In genomic region chr7:101817930-101818698, GRCh38 we compare ENCODE assay signal across 9 cellular contexts. TPM values are rescaled to one million over a fixed set of nuclear protein-coding genes. Genes with fewer than 3 reads are reported as not detected.
DNase-seq lines count a peak whose midpoint lies in the region; ATAC-seq and TF ChIP-seq lines count a peak whose summit lies in the region.
"Had no signal": no experiment of that assay in that cellular context is flagged by ENCODE, and none has a peak within 500 bp of the region (broad histone marks: within the 10 kb centered on the region; RNA-seq: fewer than 3 reads in every experiment).

No MANE protein-coding gene starts in this region.

- TF ChIP-seq CTCF in Loucy (conservative IDR thresholded peaks at IDR 0.05; ENCODE audit: low read length) (no peak), nephron progenitor cell (IDR thresholded peaks at IDR 0.05) (no peak)

- H3K4me3 ChIP-seq in BLaER1 treated with 17β-estradiol and CSF1 and Interleukin-3, amounts not matched to agents 10 nM and 100 nM = peak overlapping the region; percentile 96 to 100 (median 98)
- H3K4me3 ChIP-seq in Loucy (ENCODE audit: low read length, poor library complexity, severe bottlenecking) = peak overlapping the region; percentile 83
- peak overlapping the region; percentile 79 for H3K4me3 ChIP-seq in ectodermal cell (ENCODE audit: insufficient read depth, low read depth, low read length)

- peak overlapping the region; percentile 82 to 97 (median 93); a peak in 21 of 22 replicates for H3K27ac ChIP-seq in BLaER1 treated with 17β-estradiol and CSF1 and Interleukin-3, amounts not matched to agents 10 nM and 100 nM
- H3K27ac ChIP-seq in ectodermal cell (ENCODE audit: insufficient read depth, low read depth, low read length, poor library complexity, severe bottlenecking) = no peak overlapping the region

- H3K4me1 ChIP-seq in BLaER1 treated with 17β-estradiol and CSF1 and Interleukin-3, amounts not matched to agents 10 nM and 100 nM = peaks cover 46 to 73% (median 58%) of the 10 kb centered on the region in 10 experiments
- H3K4me1 ChIP-seq in Loucy (ENCODE audit: insufficient read depth, low read length, poor library complexity, severe bottlenecking) (peaks cover 45% of the 10 kb centered on the region), ectodermal cell (ENCODE audit: control insufficient read depth, insufficient read depth, low read length) (peaks cover 21% of the 10 kb centered on the region)

- peaks cover 59 to 64% (median 63%) of the 10 kb centered on the region in 11 experiments for H4K20me1 ChIP-seq in BLaER1 treated with 17β-estradiol and CSF1 and Interleukin-3, amounts not matched to agents 10 nM and 100 nM
- H4K20me1 ChIP-seq in Loucy (ENCODE audit: insufficient read depth, low read length, poor library complexity, severe bottlenecking) = peaks cover 53% of the 10 kb centered on the region

- peaks cover 6% of the 10 kb centered on the region for H3K36me3 Mint-ChIP-seq in nephron progenitor cell (ENCODE audit: low read depth)

- H3K9me3 Mint-ChIP-seq in nephron progenitor cell = no peaks in the 10 kb centered on the region

- peaks cover 63% of the 10 kb centered on the region for H3K79me2 ChIP-seq in Loucy (ENCODE audit: insufficient read depth, low read length)

- no peak overlapping the region for H3K27ac Mint-ChIP-seq in nephron progenitor cell

- DNase-seq in nephron progenitor cell (no peak), dedifferentiated amniotic fluid mesenchymal stem cell (ENCODE audit: extremely low spot score) (no peak), SKM-1 (lab: John Stamatoyannopoulos, UW; ENCODE audit: unreplicated experiment) (no peak)
- DNase-seq: T1000 had no signal

- H3K4me3 Mint-ChIP-seq in nephron progenitor cell = peak overlapping the region; percentile 84

- peaks cover 0 to 4% (median 0%) of the 10 kb centered on the region in 11 experiments; a peak in 4 of 22 replicates for H3K27me3 ChIP-seq in BLaER1 treated with 17β-estradiol and CSF1 and Interleukin-3, amounts not matched to agents 10 nM and 100 nM
- H3K27me3 ChIP-seq in Loucy (ENCODE audit: insufficient read depth, low read length, poor library complexity, severe bottlenecking) = no peaks in the 10 kb centered on the region
- H3K27me3 ChIP-seq in ectodermal cell (ENCODE audit: control insufficient read depth, insufficient read depth, low read length, poor library complexity, severe bottlenecking) = peaks cover 34% of the 10 kb centered on the region

- H3F3A ChIP-seq in Loucy (ENCODE audit: low read depth) = no peaks in the 10 kb centered on the region

- H3K9me2 ChIP-seq in Loucy (replicated peaks; ENCODE audit: low read depth, low read length) = no peaks in the 10 kb centered on the region

- H2AFZ ChIP-seq in Loucy (ENCODE audit: low read length) = no peak overlapping the region

- H3K9me3 ChIP-seq in BLaER1 treated with 17β-estradiol and CSF1 and Interleukin-3, amounts not matched to agents 10 nM and 100 nM (replicated peaks in 1 of 11) = no peaks in the 10 kb centered on the region
- H3K9me3 ChIP-seq in Loucy (ENCODE audit: insufficient read depth, low read depth, low read length) (no peaks in the 10 kb centered on the region), ectodermal cell (ENCODE audit: control insufficient read depth, low read length) (no peaks in the 10 kb centered on the region)

- peak overlapping the region; percentile 95 to 99 (median 96) for H3K9ac ChIP-seq in BLaER1 treated with 17β-estradiol and CSF1 and Interleukin-3, amounts not matched to agents 10 nM and 100 nM
- peak overlapping the region; percentile 77 for H3K9ac ChIP-seq in Loucy (ENCODE audit: low read depth, low read length, poor library complexity, severe bottlenecking)

- H3K27me3 Mint-ChIP-seq in nephron progenitor cell (ENCODE audit: low read depth, poor library complexity) = peaks cover 4% of the 10 kb centered on the region

- H3K4me2 ChIP-seq in BLaER1 treated with 17β-estradiol and CSF1 and Interleukin-3, amounts not matched to agents 10 nM and 100 nM = peak overlapping the region; percentile 85 to 98 (median 92)
- H3K4me2 ChIP-seq in Loucy (ENCODE audit: low read depth, low read length, poor library complexity, severe bottlenecking) = peak overlapping the region; percentile 99

- no peak for ATAC-seq in GM21447 (IDR thresholded peaks at IDR 0.05; ENCODE audit: unreplicated experiment)
- no peak for ATAC-seq in HG03432 (IDR thresholded peaks at IDR 0.05; ENCODE audit: unreplicated experiment)

- peaks cover 63% of the 10 kb centered on the region for H3K4me1 Mint-ChIP-seq in nephron progenitor cell

- WGBS in ectodermal cell, 2 experiments = 47 to 57% methylated on average over 11 to 13 of the region's 13 CpGs

- peaks cover 0 to 19% (median 4%) of the 10 kb centered on the region in 11 experiments; a peak in 7 of 22 replicates for H3K36me3 ChIP-seq in BLaER1 treated with 17β-estradiol and CSF1 and Interleukin-3, amounts not matched to agents 10 nM and 100 nM
- no peaks in the 10 kb centered on the region for H3K36me3 ChIP-seq in Loucy (ENCODE audit: insufficient read depth, low read length)
- H3K36me3 ChIP-seq in ectodermal cell (ENCODE audit: control insufficient read depth, insufficient read depth, low read length) = no peaks in the 10 kb centered on the region

RNA-seq across cellular contexts. Expression of gene CUX1, which starts 0.7 kb away (rescaled TPM):
- polyA plus RNA-seq in ectodermal cell (2013, experiment 1 of 4) = 47.8 TPM
- 51.6 TPM for polyA plus RNA-seq in ectodermal cell (2013, experiment 2 of 4)
- polyA plus RNA-seq in ectodermal cell (2013, experiment 3 of 4) = 38.9 TPM
- 47.5 TPM for polyA plus RNA-seq in ectodermal cell (2013, experiment 4 of 4)
